Comparison of ENCODE assay signal across 5 cellular contexts in the genomic region with DNA sequence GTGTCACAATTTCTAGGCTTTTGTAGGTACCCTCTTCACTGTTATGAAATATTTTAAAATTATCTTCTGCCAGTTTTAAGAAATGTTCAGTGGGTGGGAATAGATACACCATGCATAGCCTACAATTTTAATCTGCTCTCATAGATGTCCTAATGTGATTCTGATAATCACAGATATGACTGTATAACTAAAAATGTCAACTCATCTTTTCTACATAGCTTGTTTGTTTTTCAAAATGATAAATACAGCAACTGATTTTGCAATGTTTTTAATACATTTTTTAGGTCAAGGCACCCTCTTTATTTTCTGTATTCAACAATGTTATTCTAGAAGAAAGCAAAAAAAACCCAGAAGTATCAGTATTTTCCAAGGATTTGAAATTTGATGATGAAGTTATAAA.
"Had no signal": no experiment of that assay in that cellular context is flagged by ENCODE, and none has a peak within 500 bp of the region (broad histone marks: within the 10 kb centered on the region; RNA-seq: fewer than 3 reads in every experiment).

No MANE protein-coding gene starts in this region.

- H3K27ac ChIP-seq: HL-60, KMS-11 had no signal

- H3K9ac ChIP-seq: KMS-11 had no signal

- H3K4me2 ChIP-seq: KMS-11 had no signal

- DNase-seq: IMR-90, KBM-7, KG1 had no signal
